Comparison of ENCODE assay signal across 2 cellular contexts in genomic region chr1:53294557-53294956, GRCh38.
TF ChIP-seq lines count a peak whose summit lies in the region.

No MANE protein-coding gene starts in this region.

TF ChIP-seq in SK-N-SH treated with all-trans-retinoic acid at 6 μM for 48 hours, 23 proteins besides CTCF, POLR2A, EP300 and RAD21:
- TF ChIP-seq, protein P1, sequence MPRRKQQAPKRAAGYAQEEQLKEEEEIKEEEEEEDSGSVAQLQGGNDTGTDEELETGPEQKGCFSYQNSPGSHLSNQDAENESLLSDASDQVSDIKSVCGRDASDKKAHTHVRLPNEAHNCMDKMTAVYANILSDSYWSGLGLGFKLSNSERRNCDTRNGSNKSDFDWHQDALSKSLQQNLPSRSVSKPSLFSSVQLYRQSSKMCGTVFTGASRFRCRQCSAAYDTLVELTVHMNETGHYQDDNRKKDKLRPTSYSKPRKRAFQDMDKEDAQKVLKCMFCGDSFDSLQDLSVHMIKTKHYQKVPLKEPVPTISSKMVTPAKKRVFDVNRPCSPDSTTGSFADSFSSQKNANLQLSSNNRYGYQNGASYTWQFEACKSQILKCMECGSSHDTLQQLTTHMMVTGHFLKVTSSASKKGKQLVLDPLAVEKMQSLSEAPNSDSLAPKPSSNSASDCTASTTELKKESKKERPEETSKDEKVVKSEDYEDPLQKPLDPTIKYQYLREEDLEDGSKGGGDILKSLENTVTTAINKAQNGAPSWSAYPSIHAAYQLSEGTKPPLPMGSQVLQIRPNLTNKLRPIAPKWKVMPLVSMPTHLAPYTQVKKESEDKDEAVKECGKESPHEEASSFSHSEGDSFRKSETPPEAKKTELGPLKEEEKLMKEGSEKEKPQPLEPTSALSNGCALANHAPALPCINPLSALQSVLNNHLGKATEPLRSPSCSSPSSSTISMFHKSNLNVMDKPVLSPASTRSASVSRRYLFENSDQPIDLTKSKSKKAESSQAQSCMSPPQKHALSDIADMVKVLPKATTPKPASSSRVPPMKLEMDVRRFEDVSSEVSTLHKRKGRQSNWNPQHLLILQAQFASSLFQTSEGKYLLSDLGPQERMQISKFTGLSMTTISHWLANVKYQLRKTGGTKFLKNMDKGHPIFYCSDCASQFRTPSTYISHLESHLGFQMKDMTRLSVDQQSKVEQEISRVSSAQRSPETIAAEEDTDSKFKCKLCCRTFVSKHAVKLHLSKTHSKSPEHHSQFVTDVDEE (CRISPR knock-in tag; IDR thresholded peaks at IDR 0.05) = no peak
- TF ChIP-seq ZC3H10 (CRISPR knock-in tag; IDR thresholded peaks at IDR 0.05) = no peak
- TF ChIP-seq PATZ1 (CRISPR knock-in tag; IDR thresholded peaks at IDR 0.05; ENCODE audit: borderline replicate concordance) = no peak
- no peak for TF ChIP-seq SNAI2 (CRISPR knock-in tag; IDR thresholded peaks at IDR 0.05)
- TF ChIP-seq, protein P2, sequence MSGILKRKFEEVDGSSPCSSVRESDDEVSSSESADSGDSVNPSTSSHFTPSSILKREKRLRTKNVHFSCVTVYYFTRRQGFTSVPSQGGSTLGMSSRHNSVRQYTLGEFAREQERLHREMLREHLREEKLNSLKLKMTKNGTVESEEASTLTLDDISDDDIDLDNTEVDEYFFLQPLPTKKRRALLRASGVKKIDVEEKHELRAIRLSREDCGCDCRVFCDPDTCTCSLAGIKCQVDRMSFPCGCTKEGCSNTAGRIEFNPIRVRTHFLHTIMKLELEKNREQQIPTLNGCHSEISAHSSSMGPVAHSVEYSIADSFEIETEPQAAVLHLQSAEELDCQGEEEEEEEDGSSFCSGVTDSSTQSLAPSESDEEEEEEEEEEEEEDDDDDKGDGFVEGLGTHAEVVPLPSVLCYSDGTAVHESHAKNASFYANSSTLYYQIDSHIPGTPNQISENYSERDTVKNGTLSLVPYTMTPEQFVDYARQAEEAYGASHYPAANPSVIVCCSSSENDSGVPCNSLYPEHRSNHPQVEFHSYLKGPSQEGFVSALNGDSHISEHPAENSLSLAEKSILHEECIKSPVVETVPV (CRISPR knock-in tag; IDR thresholded peaks at IDR 0.05) = no peak
- TF ChIP-seq GLIS3 (CRISPR knock-in tag; IDR thresholded peaks at IDR 0.05) = no peak
- no peak for TF ChIP-seq ARNTL (CRISPR knock-in tag; IDR thresholded peaks at IDR 0.05; ENCODE audit: borderline replicate concordance, low read depth)
- TF ChIP-seq, protein P3, sequence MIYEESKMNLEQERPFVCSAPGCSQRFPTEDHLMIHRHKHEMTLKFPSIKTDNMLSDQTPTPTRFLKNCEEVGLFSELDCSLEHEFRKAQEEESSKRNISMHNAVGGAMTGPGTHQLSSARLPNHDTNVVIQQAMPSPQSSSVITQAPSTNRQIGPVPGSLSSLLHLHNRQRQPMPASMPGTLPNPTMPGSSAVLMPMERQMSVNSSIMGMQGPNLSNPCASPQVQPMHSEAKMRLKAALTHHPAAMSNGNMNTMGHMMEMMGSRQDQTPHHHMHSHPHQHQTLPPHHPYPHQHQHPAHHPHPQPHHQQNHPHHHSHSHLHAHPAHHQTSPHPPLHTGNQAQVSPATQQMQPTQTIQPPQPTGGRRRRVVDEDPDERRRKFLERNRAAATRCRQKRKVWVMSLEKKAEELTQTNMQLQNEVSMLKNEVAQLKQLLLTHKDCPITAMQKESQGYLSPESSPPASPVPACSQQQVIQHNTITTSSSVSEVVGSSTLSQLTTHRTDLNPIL (CRISPR knock-in tag; IDR thresholded peaks at IDR 0.05; ENCODE audit: low read depth) = no peak
TF ChIP-seq in SK-N-SH treated with all-trans-retinoic acid at 6 μM for 48 hours: peak in this region for 0.

TF ChIP-seq in SK-N-SH, 30 proteins besides CTCF, POLR2A, EP300 and RAD21:
- TF ChIP-seq SIN3A (IDR thresholded peaks at IDR 0.05; ENCODE audit: borderline replicate concordance, low read depth, low read length) (no peak), TCF12 (IDR thresholded peaks at IDR 0.05) (no peak), FOXM1 (IDR thresholded peaks at IDR 0.05; ENCODE audit: low read depth) (no peak), YY1 (IDR thresholded peaks at IDR 0.05; ENCODE audit: low read depth) (no peak), MEF2A (IDR thresholded peaks at IDR 0.05; ENCODE audit: borderline replicate concordance, low read depth) (no peak), TAF1 (IDR thresholded peaks at IDR 0.05; ENCODE audit: borderline replicate concordance, low read depth, low read length) (no peak), NFIC (IDR thresholded peaks at IDR 0.05; ENCODE audit: borderline replicate concordance) (no peak), POLR2AphosphoS5 (IDR thresholded peaks at IDR 0.05; ENCODE audit: low read depth, low read length) (no peak), JUND (IDR thresholded peaks at IDR 0.05) (no peak), IRF3 (IDR thresholded peaks at IDR 0.05; ENCODE audit: low read depth, low read length) (no peak), RCOR1 (IDR thresholded peaks at IDR 0.05; ENCODE audit: low read length) (no peak)
